Comparison of ENCODE assay signal across 27 cellular contexts in the genomic region with DNA sequence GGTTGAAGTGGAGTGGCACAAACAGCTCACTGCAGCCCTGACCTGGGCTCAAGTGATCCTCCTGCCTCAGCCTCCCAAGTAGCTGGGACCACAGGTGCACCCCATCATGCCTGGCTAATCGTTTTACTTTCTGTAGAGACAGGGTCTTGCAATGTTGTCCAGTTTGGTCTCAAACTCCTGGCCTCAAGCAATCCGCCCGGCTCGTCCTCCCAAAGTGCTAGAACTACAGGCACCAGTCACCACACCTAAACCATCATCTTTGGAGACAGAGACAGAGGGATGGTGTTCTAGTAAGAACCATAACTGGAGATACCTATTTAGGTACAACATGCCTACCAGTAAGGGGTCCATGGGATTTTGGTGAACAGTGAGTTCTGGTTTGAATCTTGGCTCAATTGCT. TPM values are rescaled to one million over a fixed set of nuclear protein-coding genes. Genes with fewer than 3 reads are reported as not detected.
"Had no signal": no experiment of that assay in that cellular context is flagged by ENCODE, and none has a peak within 500 bp of the region (broad histone marks: within the 10 kb centered on the region; RNA-seq: fewer than 3 reads in every experiment).

No MANE protein-coding gene starts in this region.

- H3K27me3 ChIP-seq: dorsolateral prefrontal cortex, esophagus muscularis mucosa, foreskin keratinocyte, gastroesophageal sphincter, heart left ventricle, hepatocyte, left lung had no signal

- H3K4me2 ChIP-seq: hepatocyte had no signal

- ATAC-seq: foreskin keratinocyte, gastroesophageal sphincter, heart left ventricle, left cardiac atrium, left lung, left ventricle myocardium superior, lower lobe of right lung, mucosa of descending colon had no signal

- FAIRE-seq: colon, endothelial cell of umbilical vein, frontal cortex, kidney had no signal

- H3K27me3 Mint-ChIP-seq: naive B cell had no signal

- H2AFZ ChIP-seq: hepatocyte had no signal

- DNase-seq: dermis blood vessel endothelial cell; dorsolateral prefrontal cortex; effector CD4-positive, alpha-beta T cell; effector memory CD4-positive, alpha-beta T cell; foreskin keratinocyte; heart left ventricle; hypothalamus; immature natural killer cell; islet precursor cell; kidney; kidney glomerular epithelial cell; left cardiac atrium; left lung; left ventricle myocardium superior; lower lobe of right lung; mesenchymal stem cell; mucosa of descending colon; naive B cell had no signal

- H3K9me3 ChIP-seq: esophagus muscularis mucosa, gastroesophageal sphincter, heart left ventricle, left lung, lower lobe of right lung, mucosa of descending colon had no signal

- H3K27ac ChIP-seq: coronary artery, esophagus muscularis mucosa, foreskin keratinocyte, gastroesophageal sphincter, heart left ventricle, hepatocyte, left lung, lower lobe of right lung had no signal

- H3K4me3 Mint-ChIP-seq: immature natural killer cell, mesothelial cell of epicardium had no signal

- H3K27ac Mint-ChIP-seq: mesothelial cell of epicardium had no signal

- H3K4me3 ChIP-seq: coronary artery, dorsolateral prefrontal cortex, esophagus muscularis mucosa, gastroesophageal sphincter, heart left ventricle, hepatocyte, left lung, lower lobe of right lung, mucosa of descending colon had no signal

- H3K4me1 ChIP-seq: foreskin keratinocyte had no signal

- H3K9me3 Mint-ChIP-seq: immature natural killer cell, mesothelial cell of epicardium, naive B cell had no signal

RNA-seq across cellular contexts. Expression of a gene that starts 11.2 kb away (rescaled TPM):
- total RNA-seq: myocyte had no signal
